ENCODE assay signal across 8 cellular contexts in genomic region chr21:44873356-44874239, GRCh38. TPM values are rescaled to one million over a fixed set of nuclear protein-coding genes. Genes with fewer than 3 reads are reported as not detected.
DNase-seq lines count a peak whose midpoint lies in the region; ATAC-seq, FAIRE-seq and TF ChIP-seq lines count a peak whose summit lies in the region.

PTTG1IP (minus strand) TSS chr21:44873690; CDS start chr21:44873616, 74 bp downstream.

- no peak for TF ChIP-seq CTCF in cardiac muscle cell (IDR thresholded peaks at IDR 0.05; ENCODE audit: low read depth, low read length)
- no peak for TF ChIP-seq CTCF in parathyroid adenoma (IDR thresholded peaks at IDR 0.05)
- TF ChIP-seq CTCF in tibial artery (IDR thresholded peaks at IDR 0.05) = no peak

- peak; percentile 77 for ATAC-seq in HG02840 (IDR thresholded peaks at IDR 0.05; ENCODE audit: low FRiP score, unreplicated experiment)

- H3K4me2 ChIP-seq in parathyroid adenoma (ENCODE audit: low read length) = peak within 1 kb of the TSS; percentile 54

- TF ChIP-seq POLR2A in GM12892 (IDR thresholded peaks at IDR 0.05; ENCODE audit: low read depth, low read length) = peak; percentile 74; the same call in 1 of the 2 replicates

- FAIRE-seq in GM12892 (lab: Jason Lieb, UNC) = peak; percentile 93

- H3K27ac ChIP-seq in cardiac muscle cell (peak within 1 kb of the TSS; percentile 95), parathyroid adenoma (peak within 1 kb of the TSS; percentile 77), tibial artery (peak within 1 kb of the TSS; percentile 95 to 97)

- H3K9ac ChIP-seq in adipocyte (ENCODE audit: low read length) (peak within 1 kb of the TSS; percentile 91), parathyroid adenoma (no peak within 1 kb of the TSS)

- H3K4me3 ChIP-seq in adipocyte (ENCODE audit: low read length) (peak within 1 kb of the TSS; percentile 92), cardiac muscle cell (peak within 1 kb of the TSS; percentile 64), parathyroid adenoma (ENCODE audit: low read depth, low read length) (peak within 1 kb of the TSS; percentile 63), tibial artery (peak within 1 kb of the TSS; percentile 93 to 96)

- H3K4me1 ChIP-seq in adipocyte (ENCODE audit: control insufficient read depth, insufficient read depth, low read length) (peaks cover 55% of the 10 kb centered on the region), cardiac muscle cell (ENCODE audit: low read depth) (peaks cover 31% of the 10 kb centered on the region), parathyroid adenoma (peaks cover 12% of the 10 kb centered on the region), tibial artery (peaks cover 0 to 54% (median 42%) of the 10 kb centered on the region in 4 donors)

- H3K79me2 ChIP-seq in parathyroid adenoma = peaks cover 12% of the 10 kb centered on the region

- no peaks in the 10 kb centered on the region for H3K36me3 ChIP-seq in adipocyte (ENCODE audit: control insufficient read depth, insufficient read depth, low read length, severe bottlenecking)
- H3K36me3 ChIP-seq in cardiac muscle cell = no peaks in the 10 kb centered on the region
- no peaks in the 10 kb centered on the region for H3K36me3 ChIP-seq in parathyroid adenoma (ENCODE audit: control insufficient read depth, insufficient read depth, low read length)
- no peaks in the 10 kb centered on the region for H3K36me3 ChIP-seq in tibial artery

- H3K27me3 ChIP-seq in adipocyte (replicated peaks; ENCODE audit: control insufficient read depth, insufficient read depth, low read length) (no peaks in the 10 kb centered on the region), cardiac muscle cell (peaks cover 26% of the 10 kb centered on the region), parathyroid adenoma (ENCODE audit: control insufficient read depth, insufficient read depth, low read length) (no peaks in the 10 kb centered on the region), tibial artery (no peaks in the 10 kb centered on the region)

- DNase-seq in GM12892 (ENCODE audit: insufficient read length) (peak; percentile 99), NCI-H1436 treated with DMSO at 0.1 percent for 48 hours (lab: John Stamatoyannopoulos, UW) (peak; percentile 86), T follicular helper cell (ENCODE audit: low read depth) (peak; percentile 99), adipocyte (ENCODE audit: low read depth) (peak; percentile 99), cardiac muscle cell (ENCODE audit: low read depth in 1 of 2, low spot score in 1 of 2) (peak; percentile 99), tibial artery (peak; percentile 98 to 100)

- intact Hi-C loops in tibial artery (cut with DNase I; ENCODE audit: low total_unique reads) = loop anchor here (5.0 kb wide), 2 partner anchors 56 to 861 kb away; partner anchors contain the start of genes SUMO3 and TRAPPC10

- peak within 1 kb of the TSS; percentile 77 for H2AFZ ChIP-seq in parathyroid adenoma

- H3K9me3 ChIP-seq in adipocyte (ENCODE audit: control insufficient read depth, low read length) (no peaks in the 10 kb centered on the region), cardiac muscle cell (ENCODE audit: low read depth) (no peaks in the 10 kb centered on the region), parathyroid adenoma (ENCODE audit: control insufficient read depth, low read length) (no peaks in the 10 kb centered on the region), tibial artery (no peaks in the 10 kb centered on the region)

RNA-seq across cellular contexts. Expression of gene PTTG1IP, which starts in this region (rescaled TPM):
- 28.2 TPM for polyA plus RNA-seq in GM12892 (2012; ENCODE audit: missing spikeins)
- 204 and 218 TPM in 2 replicates for total RNA-seq in cardiac muscle cell
- 240 and 253 TPM in 2 replicates for polyA plus RNA-seq in cardiac muscle cell

Comparison
In these comparisons a context has a peak if more than half of its experiments do, and no peak if none do; other contexts are left out.
1. Peak in every context shown above with its lines: DNase-seq, ATAC-seq, H3K4me3 ChIP-seq and H3K27ac ChIP-seq.